In the genomic region with DNA sequence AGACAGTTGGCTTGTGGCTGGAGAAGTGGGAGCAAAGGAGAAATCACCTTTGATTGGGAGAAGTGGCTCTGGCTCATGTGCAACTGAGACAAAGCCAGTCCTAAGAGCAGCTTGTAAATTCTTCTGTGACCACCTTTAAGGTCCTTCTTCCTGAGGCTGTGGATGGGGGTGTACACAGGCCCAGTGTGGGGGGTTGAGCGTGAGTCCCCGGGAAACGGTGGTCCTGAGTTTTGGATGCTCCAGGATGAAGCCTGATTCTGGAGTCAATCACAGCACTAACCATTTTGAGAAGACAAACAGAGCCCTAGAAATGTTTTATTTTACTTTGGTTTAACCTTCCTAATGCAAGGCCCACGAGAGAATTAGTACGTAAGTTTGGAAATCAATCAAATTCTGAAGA, we compare ENCODE assay signal across 19 cellular contexts. TPM values are rescaled to one million over a fixed set of nuclear protein-coding genes. Genes with fewer than 3 reads are reported as not detected.
DNase-seq lines count a peak whose midpoint lies in the region; ATAC-seq and TF ChIP-seq lines count a peak whose summit lies in the region.
"Had no signal": no experiment of that assay in that cellular context is flagged by ENCODE, and none has a peak within 500 bp of the region (broad histone marks: within the 10 kb centered on the region; RNA-seq: fewer than 3 reads in every experiment).

No MANE protein-coding gene starts in this region.

- H3K27ac ChIP-seq in neuronal stem cell (replicated peaks; ENCODE audit: low read length) = no peak overlapping the region
- peak overlapping the region; percentile 17 for H3K27ac ChIP-seq in upper lobe of right lung
- H3K27ac ChIP-seq: RWPE1, SJCRH30 had no signal

- H4K8ac ChIP-seq in neuronal stem cell (ENCODE audit: low read depth, low read length) = no peak overlapping the region

- no peak overlapping the region for H3K18ac ChIP-seq in neuronal stem cell (ENCODE audit: low read length)

- DNase-seq in GM13977 (ENCODE audit: low spot score) (peak; percentile 11), ecto neural progenitor cell (ENCODE audit: low spot score) (peak; percentile 24), neuronal stem cell (ENCODE audit: low spot score) (no peak), upper lobe of right lung (no peak), NCI-H1694 (lab: John Stamatoyannopoulos, UW) (no peak)
- no peak for DNase-seq in activated naive CD4-positive, alpha-beta T cell (lab: John Stamatoyannopoulos, UW)
- DNase-seq: ACHN; CD4-positive, CD25-positive, alpha-beta regulatory T cell; DMS153; GDM1; MM.1S; NCI-H1092 treated with DMSO at 0.1 percent for 48 hours; NCI-H146; NCI-H2081; NCI-H774; SJCRH30 had no signal

- H3K4me3 ChIP-seq in neuronal stem cell (ENCODE audit: low read length in 2 of 2) (no peak overlapping the region), upper lobe of right lung (no peak overlapping the region)
- H3K4me3 ChIP-seq: HAP-1, SJCRH30 had no signal

- no peak overlapping the region for H2AFZ ChIP-seq in neuronal stem cell (ENCODE audit: low read length)

- intact Hi-C loops in upper lobe of right lung (cut with DNase I) = no loop called here

- H3K4me2 ChIP-seq in neuronal stem cell (ENCODE audit: insufficient read depth, low read length, poor library complexity, severe bottlenecking) = no peak overlapping the region

- peak overlapping the region; percentile 35 for H2AK5ac ChIP-seq in neuronal stem cell (ENCODE audit: low read depth, low read length)

- no peak overlapping the region for H2BK15ac ChIP-seq in neuronal stem cell (ENCODE audit: low read length)

- H3K27me3 ChIP-seq in neuronal stem cell (ENCODE audit: control insufficient read depth in 3 of 3, insufficient read depth in 3 of 3, low read depth in 1 of 3, low read length in 3 of 3) (peaks cover 4 to 23% (median 16%) of the 10 kb centered on the region in 3 experiments), upper lobe of right lung (peaks cover 12% of the 10 kb centered on the region)
- H3K27me3 ChIP-seq: SJCRH30 had no signal

- H3K23ac ChIP-seq in neuronal stem cell (ENCODE audit: low read depth, low read length, poor library complexity) = no peak overlapping the region

- H3K4me1 ChIP-seq in neuronal stem cell (ENCODE audit: control insufficient read depth in 2 of 2, insufficient read depth in 1 of 2, low read depth in 1 of 2, low read length in 2 of 2) (peaks cover 4 to 7% of the 10 kb centered on the region in 2 donors), upper lobe of right lung (peaks cover 12% of the 10 kb centered on the region)
- H3K4me1 ChIP-seq: HAP-1, SJCRH30 had no signal

- no peak overlapping the region for H3K4ac ChIP-seq in neuronal stem cell (ENCODE audit: low read length)

- H2BK120ac ChIP-seq in neuronal stem cell (ENCODE audit: low read depth, low read length) = no peak overlapping the region

- H3K14ac ChIP-seq in neuronal stem cell (ENCODE audit: low read length) = no peak overlapping the region

- ATAC-seq in upper lobe of right lung (no peak), HG03460 (IDR thresholded peaks at IDR 0.05; ENCODE audit: unreplicated experiment) (no peak)

- H3K79me1 ChIP-seq in neuronal stem cell (ENCODE audit: low read depth, low read length) = peaks cover 2% of the 10 kb centered on the region

- in situ Hi-C loops in GM13977 (cut with MboI; ENCODE audit: low pct_unique_long_range_greater_than_20kb, low sequenced_read_pairs, unreplicated experiment) = no loop called here

- H3K36me3 ChIP-seq in neuronal stem cell (replicated peaks in 1 of 2; ENCODE audit: control insufficient read depth in 2 of 2, insufficient read depth in 2 of 2, low read length in 2 of 2) (no peaks in the 10 kb centered on the region), upper lobe of right lung (no peaks in the 10 kb centered on the region)
- H3K36me3 ChIP-seq: HAP-1, SJCRH30 had no signal

- no CpG with 5 or more reads among the region's 5 CpGs for WGBS in neuronal stem cell (ENCODE audit: extremely low coverage in 2 of 2, insufficient read length in 2 of 2, insufficient replicate concordance in 1 of 2), 2 donors

- H4K91ac ChIP-seq in neuronal stem cell (ENCODE audit: low read depth, low read length, poor library complexity) = no peak overlapping the region

- H2BK12ac ChIP-seq in neuronal stem cell (ENCODE audit: low read length) = no peak overlapping the region

- no peak overlapping the region for H2BK5ac ChIP-seq in neuronal stem cell (ENCODE audit: low read length)

- TF ChIP-seq CTCF in GM13977 (IDR thresholded peaks at IDR 0.05; ENCODE audit: extremely low read depth, insufficient read depth, missing control alignments) = no peak
- TF ChIP-seq CTCF in upper lobe of right lung (IDR thresholded peaks at IDR 0.05) = no peak

- H3K9me3 ChIP-seq in neuronal stem cell (replicated peaks in 1 of 2; ENCODE audit: control insufficient read depth in 2 of 2, insufficient read depth in 1 of 2, low read depth in 1 of 2, low read length in 2 of 2) (peaks cover 0 to 4% of the 10 kb centered on the region in 2 donors), upper lobe of right lung (no peaks in the 10 kb centered on the region)
- H3K9me3 ChIP-seq: HAP-1, SJCRH30 had no signal

- no peak overlapping the region for H3K9ac ChIP-seq in neuronal stem cell (ENCODE audit: low read depth, low read length, poor library complexity)

RNA-seq across cellular contexts. Expression of a gene that starts 3.9 kb away (rescaled TPM):
- polyA plus RNA-seq in neuronal stem cell (2013, experiment 1 of 2) = 0.78 TPM
- polyA plus RNA-seq in neuronal stem cell (2013, experiment 2 of 2) = 0.96 TPM
- 59.1 TPM for total RNA-seq in upper lobe of right lung

Comparison
In these comparisons a context has a peak if more than half of its experiments do, and no peak if none do; other contexts are left out.
1. DNase-seq: peak in GM13977 (single experiment) and ecto neural progenitor cell (single experiment); none in neuronal stem cell (single experiment), upper lobe of right lung (single experiment), NCI-H1694 (single experiment) and activated naive CD4-positive, alpha-beta T cell (0 of 4).